In the genomic region with DNA sequence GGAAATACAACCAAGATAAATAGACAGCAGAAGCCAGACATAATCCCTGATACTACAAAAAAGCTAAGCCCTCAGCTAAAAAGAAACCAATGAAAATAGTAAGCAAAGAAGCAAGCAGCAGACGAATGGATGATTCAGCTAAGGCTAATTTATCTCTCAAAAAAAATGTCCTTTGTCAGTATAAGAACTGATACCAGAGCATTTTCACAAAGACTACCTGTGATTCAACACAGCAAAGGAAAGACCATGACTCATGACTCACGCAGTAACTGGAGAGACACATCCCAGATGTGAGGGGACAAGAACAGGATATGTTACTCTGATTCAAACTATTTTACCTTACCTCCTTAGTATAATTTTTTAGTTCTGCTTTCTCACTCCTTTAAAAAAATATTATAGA, we compare ENCODE assay signal across 20 cellular contexts. TPM values are rescaled to one million over a fixed set of nuclear protein-coding genes. Genes with fewer than 3 reads are reported as not detected.
DNase-seq lines count a peak whose midpoint lies in the region; ATAC-seq and TF ChIP-seq lines count a peak whose summit lies in the region.
"Had no signal": no experiment of that assay in that cellular context is flagged by ENCODE, and none has a peak within 500 bp of the region (broad histone marks: within the 10 kb centered on the region; RNA-seq: fewer than 3 reads in every experiment).

No MANE protein-coding gene starts in this region.

- no peaks in the 10 kb centered on the region for H3K4me1 ChIP-seq in Peyer's patch
- H3K4me1 ChIP-seq: upper lobe of left lung had no signal

- no peaks in the 10 kb centered on the region for H3K36me3 ChIP-seq in Peyer's patch
- H3K36me3 ChIP-seq: upper lobe of left lung had no signal

- TF ChIP-seq POLR2A in Peyer's patch (IDR thresholded peaks at IDR 0.05): no peak

- H3K4me3 ChIP-seq in Peyer's patch: no peak overlapping the region
- H3K4me3 ChIP-seq: lung, SK-N-MC, upper lobe of left lung had no signal

- H3K27me3 ChIP-seq in Peyer's patch: no peaks in the 10 kb centered on the region
- H3K27me3 ChIP-seq: upper lobe of left lung had no signal

- no peaks in the 10 kb centered on the region for H3K9me3 ChIP-seq in Peyer's patch
- H3K9me3 ChIP-seq: upper lobe of left lung had no signal

- no peak overlapping the region for H3K4me3 Mint-ChIP-seq in activated T-cell treated with anti-CD3 and anti-CD28 coated beads, Interleukin-2, amount 50 U/mL, for 4 hours
- H3K4me3 Mint-ChIP-seq in activated T-cell treated with anti-CD3 and anti-CD28 coated beads, Interleukin-2, amount 50 U/mL, for 24 hours: no peak overlapping the region
- no peak overlapping the region for H3K4me3 Mint-ChIP-seq in stimulated activated effector memory CD8-positive, alpha-beta T cell treated with anti-CD3 and anti-CD28 coated beads, Interleukin-12 subunit alpha, Interleukin-12 subunit beta, amount 100 ng/mL, for 72 hours
- H3K4me3 Mint-ChIP-seq: activated CD4-positive, alpha-beta memory T cell treated with anti-CD3 and anti-CD28 coated beads, Interleukin-2, amount 10 ng/mL, durations not matched to agents 7 days and 5 days; nephron; stimulated activated naive CD8-positive, alpha-beta T cell treated with anti-CD3 and anti-CD28 coated beads, Interleukin-15, Interleukin-2, amounts not matched to agents 100 ng/mL and 50 ng/mL, for 24 hours had no signal

- H3K9me3 Mint-ChIP-seq in activated T-cell treated with anti-CD3 and anti-CD28 coated beads, Interleukin-2, amount 50 U/mL, for 4 hours: no peaks in the 10 kb centered on the region
- H3K9me3 Mint-ChIP-seq in activated T-cell treated with anti-CD3 and anti-CD28 coated beads, Interleukin-2, amount 50 U/mL, for 24 hours: no peaks in the 10 kb centered on the region
- H3K9me3 Mint-ChIP-seq in stimulated activated effector memory CD8-positive, alpha-beta T cell treated with anti-CD3 and anti-CD28 coated beads, Interleukin-12 subunit alpha, Interleukin-12 subunit beta, amount 100 ng/mL, for 72 hours: peaks cover 2% of the 10 kb centered on the region
- H3K9me3 Mint-ChIP-seq: activated CD4-positive, alpha-beta memory T cell treated with anti-CD3 and anti-CD28 coated beads, Interleukin-2, amount 10 ng/mL, durations not matched to agents 7 days and 5 days had no signal

- DNase-seq in activated T-cell treated with anti-CD3 and anti-CD28 coated beads, Interleukin-2, amount 50 U/mL, for 4 hours: no peak
- no peak for DNase-seq in activated T-cell treated with anti-CD3 and anti-CD28 coated beads, Interleukin-2, amount 50 U/mL, for 24 hours
- DNase-seq in RPMI7951 (ENCODE audit: low read depth): peak; percentile 14
- peak; percentile 96 for DNase-seq in epithelial cell of prostate (ENCODE audit: low read depth, low spot score)
- no peak for DNase-seq in stimulated activated effector memory CD8-positive, alpha-beta T cell treated with anti-CD3 and anti-CD28 coated beads, Interleukin-12 subunit alpha, Interleukin-12 subunit beta, amount 100 ng/mL, for 72 hours (ENCODE audit: low spot score in 2 of 2)
- no peak for DNase-seq in NCI-H510A treated with DMSO at 0.1 percent for 48 hours (lab: John Stamatoyannopoulos, UW)
- no peak for DNase-seq in activated effector memory CD4-positive, alpha-beta T cell treated with Interleukin-2 at 50 U/mL for 16 hours
- DNase-seq in Peyer's patch: no peak
- DNase-seq: activated CD4-positive, alpha-beta memory T cell treated with anti-CD3 and anti-CD28 coated beads, Interleukin-2, amount 10 ng/mL, durations not matched to agents 7 days and 5 days; amygdala; DND-41; NCI-H1436; NCI-H2227 treated with DMSO at 0.1 percent for 48 hours; upper lobe of left lung had no signal

- H3K27ac Mint-ChIP-seq in activated T-cell treated with anti-CD3 and anti-CD28 coated beads, Interleukin-2, amount 50 U/mL, for 24 hours: no peak overlapping the region
- no peak overlapping the region for H3K27ac Mint-ChIP-seq in stimulated activated effector memory CD8-positive, alpha-beta T cell treated with anti-CD3 and anti-CD28 coated beads, Interleukin-12 subunit alpha, Interleukin-12 subunit beta, amount 100 ng/mL, for 72 hours
- H3K27ac Mint-ChIP-seq: activated CD4-positive, alpha-beta memory T cell treated with anti-CD3 and anti-CD28 coated beads, Interleukin-2, amount 10 ng/mL, durations not matched to agents 7 days and 5 days; nephron; stimulated activated naive CD8-positive, alpha-beta T cell treated with anti-CD3 and anti-CD28 coated beads, Interleukin-15, Interleukin-2, amounts not matched to agents 100 ng/mL and 50 ng/mL, for 24 hours had no signal

- no peak for TF ChIP-seq CTCF in Peyer's patch (IDR thresholded peaks at IDR 0.05)

- H3K27me3 Mint-ChIP-seq in activated T-cell treated with anti-CD3 and anti-CD28 coated beads, Interleukin-2, amount 50 U/mL, for 4 hours (ENCODE audit: low read depth): peaks cover 4% of the 10 kb centered on the region
- H3K27me3 Mint-ChIP-seq in activated T-cell treated with anti-CD3 and anti-CD28 coated beads, Interleukin-2, amount 50 U/mL, for 24 hours: peaks cover 3% of the 10 kb centered on the region

- no peaks in the 10 kb centered on the region for H3K4me1 Mint-ChIP-seq in activated T-cell treated with anti-CD3 and anti-CD28 coated beads, Interleukin-2, amount 50 U/mL, for 4 hours (ENCODE audit: low read depth)
- H3K4me1 Mint-ChIP-seq in activated T-cell treated with anti-CD3 and anti-CD28 coated beads, Interleukin-2, amount 50 U/mL, for 24 hours (ENCODE audit: low read depth): no peaks in the 10 kb centered on the region
- no peaks in the 10 kb centered on the region for H3K4me1 Mint-ChIP-seq in stimulated activated effector memory CD8-positive, alpha-beta T cell treated with anti-CD3 and anti-CD28 coated beads, Interleukin-12 subunit alpha, Interleukin-12 subunit beta, amount 100 ng/mL, for 72 hours
- H3K4me1 Mint-ChIP-seq: activated CD4-positive, alpha-beta memory T cell treated with anti-CD3 and anti-CD28 coated beads, Interleukin-2, amount 10 ng/mL, durations not matched to agents 7 days and 5 days; nephron had no signal

- peak; percentile 27 to 48 for ATAC-seq in activated T-cell treated with anti-CD3 and anti-CD28 coated beads, Interleukin-2, amount 50 U/mL, for 4 hours
- peak; percentile 59 for ATAC-seq in stimulated activated effector memory CD8-positive, alpha-beta T cell treated with anti-CD3 and anti-CD28 coated beads, Interleukin-12 subunit alpha, Interleukin-12 subunit beta, amount 100 ng/mL, for 72 hours

- H3K27ac ChIP-seq in epithelial cell of prostate: peak overlapping the region; percentile 85
- H3K27ac ChIP-seq in Peyer's patch: no peak overlapping the region
- H3K27ac ChIP-seq: C4-2B, SK-N-MC, upper lobe of left lung had no signal

- no peaks in the 10 kb centered on the region for H3K36me3 Mint-ChIP-seq in activated T-cell treated with anti-CD3 and anti-CD28 coated beads, Interleukin-2, amount 50 U/mL, for 4 hours (ENCODE audit: insufficient read depth)
- H3K36me3 Mint-ChIP-seq in activated T-cell treated with anti-CD3 and anti-CD28 coated beads, Interleukin-2, amount 50 U/mL, for 24 hours (ENCODE audit: low read depth): no peaks in the 10 kb centered on the region
- no peaks in the 10 kb centered on the region for H3K36me3 Mint-ChIP-seq in stimulated activated effector memory CD8-positive, alpha-beta T cell treated with anti-CD3 and anti-CD28 coated beads, Interleukin-12 subunit alpha, Interleukin-12 subunit beta, amount 100 ng/mL, for 72 hours

RNA-seq across cellular contexts. Expression of a gene that starts 22.7 kb away (rescaled TPM):
- total RNA-seq in activated T-cell treated with anti-CD3 and anti-CD28 coated beads, Interleukin-2, amount 50 U/mL, for 4 hours: not detected
- total RNA-seq in RPMI7951 (2014; rRNA removed; shearing (Covaris generic)): 0.10 TPM in 1 of 2 replicates, not detected in the other
- total RNA-seq in Peyer's patch: not detected
- total RNA-seq: activated CD4-positive, alpha-beta memory T cell treated with anti-CD3 and anti-CD28 coated beads, Interleukin-2, amount 10 ng/mL, durations not matched to agents 7 days and 5 days; frontal cortex; lung; upper lobe of left lung had no signal

Comparison
In these comparisons a context has a peak if more than half of its experiments do, and no peak if none do; other contexts are left out.
1. DNase-seq: peak in RPMI7951 (single experiment) and epithelial cell of prostate (single experiment); none in activated T-cell treated with anti-CD3 and anti-CD28 coated beads, Interleukin-2, amount 50 U/mL, for 4 hours (single experiment), activated T-cell treated with anti-CD3 and anti-CD28 coated beads, Interleukin-2, amount 50 U/mL, for 24 hours (single experiment), stimulated activated effector memory CD8-positive, alpha-beta T cell treated with anti-CD3 and anti-CD28 coated beads, Interleukin-12 subunit alpha, Interleukin-12 subunit beta, amount 100 ng/mL, for 72 hours (0 of 2), NCI-H510A treated with DMSO at 0.1 percent for 48 hours (single experiment), activated effector memory CD4-positive, alpha-beta T cell treated with Interleukin-2 at 50 U/mL for 16 hours (single experiment) and Peyer's patch (0 of 3).